Comparison of ENCODE assay signal across 16 cellular contexts in the genomic region with DNA sequence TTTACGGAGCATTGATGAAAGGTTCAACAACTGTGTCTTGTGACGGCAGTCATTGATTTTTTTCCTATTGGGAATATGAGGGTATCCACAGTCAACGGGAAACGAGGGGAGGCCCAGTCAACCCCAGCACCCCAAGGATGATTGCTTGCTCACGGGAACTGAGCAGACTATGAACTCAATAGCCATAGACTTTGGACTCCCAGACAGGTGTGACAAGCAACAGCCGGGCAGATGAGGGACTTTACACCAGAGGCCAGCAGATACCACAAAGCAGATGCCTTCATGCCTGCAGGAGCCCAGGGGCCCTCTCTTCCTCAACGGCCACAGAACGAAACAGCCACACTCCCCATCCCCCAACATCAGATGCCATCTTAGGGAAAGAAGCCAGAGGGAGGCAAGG.
DNase-seq lines count a peak whose midpoint lies in the region; ATAC-seq and TF ChIP-seq lines count a peak whose summit lies in the region.
"Had no signal": no experiment of that assay in that cellular context is flagged by ENCODE, and none has a peak within 500 bp of the region (broad histone marks: within the 10 kb centered on the region; RNA-seq: fewer than 3 reads in every experiment).

No MANE protein-coding gene starts in this region.

- peak overlapping the region; percentile 22 for H3K27ac Mint-ChIP-seq in activated naive CD8-positive, alpha-beta T cell treated with anti-CD3 and anti-CD28 coated beads, Interleukin-2, amount 50 U/mL, for 24 hours
- no peak overlapping the region for H3K27ac Mint-ChIP-seq in activated naive CD8-positive, alpha-beta T cell treated with anti-CD3 and anti-CD28 coated beads for 36 hours
- peak overlapping the region; percentile 98 for H3K27ac Mint-ChIP-seq in endothelial cell (ENCODE audit: unreplicated experiment)
- peak overlapping the region; percentile 72 for H3K27ac Mint-ChIP-seq in stimulated activated naive B cell treated with anti-CD40 and anti-IgM and Interleukin-4, amounts not matched to agents 10 μg/mL and 1 μg/mL and 100 μg/mL, for 72 hours
- H3K27ac Mint-ChIP-seq: nephron, T-helper 17 cell, WTC11 had no signal

- DNase-seq in activated naive CD8-positive, alpha-beta T cell treated with anti-CD3 and anti-CD28 coated beads, Interleukin-2, amount 50 U/mL, for 24 hours = no peak
- DNase-seq in activated naive CD8-positive, alpha-beta T cell treated with anti-CD3 and anti-CD28 coated beads for 36 hours = no peak
- peak; percentile 31 for DNase-seq in endothelial cell (ENCODE audit: low spot score)
- DNase-seq in stimulated activated naive B cell treated with anti-CD40 and anti-IgM and Interleukin-4, amounts not matched to agents 10 μg/mL and 1 μg/mL and 100 μg/mL, for 72 hours = no peak
- DNase-seq in activated gamma-delta T cell treated with Interleukin-2 at 50 U/mL for 16 hours = no peak
- DNase-seq in AG08395 (ENCODE audit: low spot score) = no peak
- no peak for DNase-seq in NCI-H1105 treated with DMSO at 0.1 percent for 48 hours (lab: John Stamatoyannopoulos, UW)
- DNase-seq: activated gamma-delta T cell, anterior cingulate cortex, lower lobe of right lung, psoas muscle, T-helper 17 cell had no signal

- H3K4me1 Mint-ChIP-seq in activated naive CD8-positive, alpha-beta T cell treated with anti-CD3 and anti-CD28 coated beads, Interleukin-2, amount 50 U/mL, for 24 hours = peaks cover 9% of the 10 kb centered on the region
- H3K4me1 Mint-ChIP-seq in activated naive CD8-positive, alpha-beta T cell treated with anti-CD3 and anti-CD28 coated beads for 36 hours = peaks cover 5% of the 10 kb centered on the region
- peaks cover 86% of the 10 kb centered on the region for H3K4me1 Mint-ChIP-seq in endothelial cell (ENCODE audit: unreplicated experiment)
- peaks cover 11 to 13% of the 10 kb centered on the region in 2 donors for H3K4me1 Mint-ChIP-seq in stimulated activated naive B cell treated with anti-CD40 and anti-IgM and Interleukin-4, amounts not matched to agents 10 μg/mL and 1 μg/mL and 100 μg/mL, for 72 hours

- TF ChIP-seq CTCF in endothelial cell (IDR thresholded peaks at IDR 0.05; ENCODE audit: unreplicated experiment) = no peak

- H3K36me3 Mint-ChIP-seq in activated naive CD8-positive, alpha-beta T cell treated with anti-CD3 and anti-CD28 coated beads, Interleukin-2, amount 50 U/mL, for 24 hours (ENCODE audit: low read depth) = no peaks in the 10 kb centered on the region
- no peaks in the 10 kb centered on the region for H3K36me3 Mint-ChIP-seq in activated naive CD8-positive, alpha-beta T cell treated with anti-CD3 and anti-CD28 coated beads for 36 hours
- no peaks in the 10 kb centered on the region for H3K36me3 Mint-ChIP-seq in endothelial cell (ENCODE audit: low read depth, unreplicated experiment)
- peaks cover 0 to 9% of the 10 kb centered on the region in 2 donors for H3K36me3 Mint-ChIP-seq in stimulated activated naive B cell treated with anti-CD40 and anti-IgM and Interleukin-4, amounts not matched to agents 10 μg/mL and 1 μg/mL and 100 μg/mL, for 72 hours
- H3K36me3 Mint-ChIP-seq: WTC11 had no signal

- peaks cover 6% of the 10 kb centered on the region for H3K27me3 Mint-ChIP-seq in activated naive CD8-positive, alpha-beta T cell treated with anti-CD3 and anti-CD28 coated beads, Interleukin-2, amount 50 U/mL, for 24 hours
- H3K27me3 Mint-ChIP-seq in activated naive CD8-positive, alpha-beta T cell treated with anti-CD3 and anti-CD28 coated beads for 36 hours = peaks cover 4% of the 10 kb centered on the region
- peaks cover 6% of the 10 kb centered on the region for H3K27me3 Mint-ChIP-seq in endothelial cell (ENCODE audit: unreplicated experiment)
- H3K27me3 Mint-ChIP-seq in stimulated activated naive B cell treated with anti-CD40 and anti-IgM and Interleukin-4, amounts not matched to agents 10 μg/mL and 1 μg/mL and 100 μg/mL, for 72 hours = peaks cover 6 to 17% of the 10 kb centered on the region in 2 donors

- H3K4me3 Mint-ChIP-seq in activated naive CD8-positive, alpha-beta T cell treated with anti-CD3 and anti-CD28 coated beads, Interleukin-2, amount 50 U/mL, for 24 hours = no peak overlapping the region
- H3K4me3 Mint-ChIP-seq in activated naive CD8-positive, alpha-beta T cell treated with anti-CD3 and anti-CD28 coated beads for 36 hours = no peak overlapping the region
- peak overlapping the region; percentile 52 for H3K4me3 Mint-ChIP-seq in endothelial cell (ENCODE audit: unreplicated experiment)
- no peak overlapping the region for H3K4me3 Mint-ChIP-seq in stimulated activated naive B cell treated with anti-CD40 and anti-IgM and Interleukin-4, amounts not matched to agents 10 μg/mL and 1 μg/mL and 100 μg/mL, for 72 hours
- H3K4me3 Mint-ChIP-seq: nephron, T-helper 17 cell, WTC11 had no signal

- no peak for ATAC-seq in activated naive CD8-positive, alpha-beta T cell treated with anti-CD3 and anti-CD28 coated beads, Interleukin-2, amount 50 U/mL, for 24 hours
- peak; percentile 64 for ATAC-seq in HG03432 (IDR thresholded peaks at IDR 0.05; ENCODE audit: unreplicated experiment)
- peak in 1 of 2 donors; percentile 30 for ATAC-seq in stimulated activated naive B cell treated with anti-CD40 and anti-IgM and Interleukin-4, amounts not matched to agents 10 μg/mL and 1 μg/mL and 100 μg/mL, for 72 hours (replicated peaks)
- ATAC-seq: gastroesophageal sphincter, WTC11 had no signal

- no peaks in the 10 kb centered on the region for H3K9me3 Mint-ChIP-seq in activated naive CD8-positive, alpha-beta T cell treated with anti-CD3 and anti-CD28 coated beads, Interleukin-2, amount 50 U/mL, for 24 hours
- no peaks in the 10 kb centered on the region for H3K9me3 Mint-ChIP-seq in activated naive CD8-positive, alpha-beta T cell treated with anti-CD3 and anti-CD28 coated beads for 36 hours
- H3K9me3 Mint-ChIP-seq in endothelial cell (ENCODE audit: unreplicated experiment) = no peaks in the 10 kb centered on the region
- H3K9me3 Mint-ChIP-seq in stimulated activated naive B cell treated with anti-CD40 and anti-IgM and Interleukin-4, amounts not matched to agents 10 μg/mL and 1 μg/mL and 100 μg/mL, for 72 hours = peaks cover 7 to 11% of the 10 kb centered on the region in 2 donors
- H3K9me3 Mint-ChIP-seq: nephron, WTC11 had no signal
